ENCODE assay signal across 6 cellular contexts in the genomic region with DNA sequence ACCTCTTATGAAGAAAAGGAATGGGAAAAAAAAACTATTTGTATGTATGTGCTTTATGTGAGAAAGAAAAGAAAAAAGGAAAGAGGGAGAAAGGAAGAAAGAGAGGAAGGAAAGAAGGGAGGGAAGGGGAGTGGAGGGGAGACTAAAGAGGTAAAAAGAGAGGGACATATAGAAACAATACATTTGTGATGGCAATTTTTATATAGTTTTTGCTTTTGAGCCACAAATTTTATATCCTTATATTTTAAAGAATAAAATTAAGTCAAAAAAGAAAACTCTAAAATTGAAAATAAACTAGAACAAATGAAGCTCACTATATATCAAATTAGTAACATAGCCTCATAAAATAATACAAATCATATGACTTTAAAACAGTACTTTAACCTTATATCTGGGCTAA.
"Had no signal": no experiment of that assay in that cellular context is flagged by ENCODE, and none has a peak within 500 bp of the region (broad histone marks: within the 10 kb centered on the region; RNA-seq: fewer than 3 reads in every experiment).

No MANE protein-coding gene starts in this region.

- H2AFZ ChIP-seq: GM23338 had no signal

- ATAC-seq: GM23338 had no signal

- FAIRE-seq: H1, H54, HTR-8/SVneo had no signal

- H3K4me3 ChIP-seq: GM23338 had no signal

- H3K4me2 ChIP-seq: GM23338 had no signal

- DNase-seq: H9, HCEC 1CT had no signal
